Comparison of ENCODE assay signal across 1 cellular context in genomic region chr3:71083726-71084131, GRCh38.
TF ChIP-seq lines count a peak whose summit lies in the region.

No MANE protein-coding gene starts in this region.

TF ChIP-seq in HepG2, 621 proteins besides CTCF, POLR2A, EP300 and RAD21 (continued from another document):
- TF ChIP-seq NR2F6 (IDR thresholded peaks at IDR 0.05) (peak; percentile 22; the same call in 1 of the 2 replicates), NR2F6 (CRISPR knock-in tag; IDR thresholded peaks at IDR 0.05) (no peak; the same call in 1 of the 2 replicates), NR2C2 (CRISPR knock-in tag; IDR thresholded peaks at IDR 0.05; ENCODE audit: borderline replicate concordance) (0 out of 2 replicates have a peak, but pooled peaks have one; percentile 25)
